In the genomic region with DNA sequence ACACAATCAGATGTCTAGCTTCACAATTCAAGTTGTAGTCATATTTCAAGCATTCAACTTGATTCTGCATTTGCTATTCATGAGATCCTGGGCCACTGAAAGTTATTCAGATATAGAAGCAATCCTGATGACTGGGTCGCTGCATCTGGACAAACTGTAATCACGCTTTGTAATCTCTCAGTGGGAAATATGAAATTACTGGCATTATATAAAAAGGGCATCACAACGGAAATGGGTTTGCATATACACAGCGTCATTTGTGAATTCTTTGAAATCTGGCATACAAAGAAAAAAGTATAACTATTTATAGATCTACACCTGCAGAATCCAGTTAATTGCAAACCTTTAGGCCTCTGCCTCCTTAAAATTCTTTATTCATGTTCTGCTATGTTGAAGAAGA, we compare ENCODE assay signal across 21 cellular contexts.
"Had no signal": no experiment of that assay in that cellular context is flagged by ENCODE, and none has a peak within 500 bp of the region (broad histone marks: within the 10 kb centered on the region; RNA-seq: fewer than 3 reads in every experiment).

No MANE protein-coding gene starts in this region.

- H3K27me3 ChIP-seq: sigmoid colon, testis, uterus had no signal

- H3K27ac ChIP-seq: sigmoid colon, testis, uterus had no signal

- H3K27ac Mint-ChIP-seq: activated naive CD4-positive, alpha-beta T cell treated with anti-CD3 and anti-CD28 coated beads, Interleukin-2, amount 10 ng/mL, durations not matched to agents 7 days and 5 days; brain; progenitor cell of endocrine pancreas; stimulated activated naive B cell treated with anti-CD40 and anti-IgM and Interleukin-4, amounts not matched to agents 10 μg/mL and 1 μg/mL and 100 μg/mL, for 72 hours had no signal

- ATAC-seq: esophagus mucosa; left lobe of liver; naive thymus-derived CD8-positive, alpha-beta T cell; stimulated activated naive B cell treated with anti-CD40 and anti-IgM and Interleukin-4, amounts not matched to agents 10 μg/mL and 1 μg/mL and 100 μg/mL, for 72 hours had no signal

- H3K4me3 Mint-ChIP-seq: activated naive CD4-positive, alpha-beta T cell treated with anti-CD3 and anti-CD28 coated beads, Interleukin-2, amount 10 ng/mL, durations not matched to agents 7 days and 5 days; brain; naive thymus-derived CD8-positive, alpha-beta T cell; stimulated activated naive B cell treated with anti-CD40 and anti-IgM and Interleukin-4, amounts not matched to agents 10 μg/mL and 1 μg/mL and 100 μg/mL, for 72 hours had no signal

- H3K9me3 ChIP-seq: sigmoid colon, testis, uterus had no signal

- H3K4me3 ChIP-seq: lung, sigmoid colon, smooth muscle cell, testis, uterus had no signal

- H3K4me1 ChIP-seq: sigmoid colon, testis, uterus had no signal

- DNase-seq: activated CD4-positive, alpha-beta T cell treated with anti-CD3 and anti-CD28 coated beads for 1 hour; activated effector memory CD4-positive, alpha-beta T cell treated with anti-CD3 and anti-CD28 coated beads, Interleukin-2, amount 50 U/mL, for 16 hours; activated naive CD4-positive, alpha-beta T cell treated with anti-CD3 and anti-CD28 coated beads, Interleukin-2, amount 10 ng/mL, durations not matched to agents 7 days and 5 days; aorta; effector memory CD4-positive, alpha-beta T cell; foreskin melanocyte; naive thymus-derived CD8-positive, alpha-beta T cell; retina; sigmoid colon; stimulated activated CD4-positive, alpha-beta T cell treated with anti-CD3 and anti-CD28 coated beads, Interleukin-15, amount 100 ng/mL, for 24 hours; stimulated activated naive B cell treated with anti-CD40 and anti-IgM and Interleukin-4, amounts not matched to agents 10 μg/mL and 1 μg/mL and 100 μg/mL, for 72 hours; T-helper 9 cell; testis; trophoblast cell; uterus had no signal

- H3K36me3 ChIP-seq: uterus had no signal

- H3K4me2 ChIP-seq: smooth muscle cell had no signal

- H3K27me3 Mint-ChIP-seq: activated naive CD4-positive, alpha-beta T cell treated with anti-CD3 and anti-CD28 coated beads, Interleukin-2, amount 10 ng/mL, durations not matched to agents 7 days and 5 days; brain; naive thymus-derived CD8-positive, alpha-beta T cell; progenitor cell of endocrine pancreas; stimulated activated naive B cell treated with anti-CD40 and anti-IgM and Interleukin-4, amounts not matched to agents 10 μg/mL and 1 μg/mL and 100 μg/mL, for 72 hours had no signal
